Comparison of ENCODE assay signal across 14 cellular contexts in the genomic region with DNA sequence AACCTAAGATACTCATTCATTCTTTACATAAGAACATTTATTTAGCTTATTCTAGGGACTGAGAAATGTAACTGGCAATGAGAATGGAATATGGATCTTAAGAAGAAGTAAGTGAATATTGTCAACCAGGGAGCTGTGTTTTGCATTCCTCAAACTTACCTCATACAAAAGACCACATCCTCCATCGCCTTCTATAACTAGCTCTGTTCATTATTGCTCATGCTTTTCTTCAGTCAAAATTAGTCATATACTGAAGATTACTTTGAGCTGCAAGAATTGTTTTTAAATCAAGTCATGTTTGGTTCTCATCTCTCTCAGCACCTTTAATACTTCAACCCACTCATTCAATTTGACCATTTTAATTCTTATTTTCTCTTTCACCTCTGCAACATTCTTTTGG.
DNase-seq lines count a peak whose midpoint lies in the region; ATAC-seq, FAIRE-seq and TF ChIP-seq lines count a peak whose summit lies in the region.
"Had no signal": no experiment of that assay in that cellular context is flagged by ENCODE, and none has a peak within 500 bp of the region (broad histone marks: within the 10 kb centered on the region; RNA-seq: fewer than 3 reads in every experiment).

No MANE protein-coding gene starts in this region.

- H3K4me2 ChIP-seq in GM23248 (ENCODE audit: unreplicated experiment) = peak overlapping the region; percentile 61
- peak overlapping the region; percentile 51 for H3K4me2 ChIP-seq in SK-N-SH

- DNase-seq in AG04450 (ENCODE audit: low read depth, low spot score) (peak; percentile 32), GM23248 (peak; percentile 87), SK-N-SH (no peak), fibroblast of peridontal ligament (ENCODE audit: extremely low read depth) (peak; percentile 60), T-helper 17 cell (no peak), D721Med (ENCODE audit: insufficient read length, low spot score) (no peak), HK-2 (ENCODE audit: unreplicated experiment) (no peak)
- DNase-seq in CD4-positive, alpha-beta T cell = no peak
- DNase-seq: COR-L47, immature natural killer cell, NCI-H2081, nephron progenitor cell, WERI-Rb-1 had no signal

- H3K27ac ChIP-seq in AG04450 (ENCODE audit: low read depth, low read length) (no peak overlapping the region), GM23248 (peak overlapping the region; percentile 79), SK-N-SH (ENCODE audit: low read depth in 2 of 2, low read length in 1 of 2) (peak overlapping the region; percentile 68 to 94; a peak in 3 of 4 replicates)
- no peak overlapping the region for H3K27ac ChIP-seq in CD4-positive, alpha-beta T cell (ENCODE audit: low read depth, low read length)
- H3K27ac ChIP-seq: WERI-Rb-1 had no signal

- intact Hi-C loops in CD4-positive, alpha-beta T cell (cut with DNase I, micrococcal nuclease) = no loop called here

- no peaks in the 10 kb centered on the region for H4K20me1 ChIP-seq in GM23248 (ENCODE audit: insufficient read depth)
- no peaks in the 10 kb centered on the region for H4K20me1 ChIP-seq in SK-N-SH (ENCODE audit: insufficient read depth)

- H3K79me2 ChIP-seq in GM23248 (ENCODE audit: insufficient read depth) (no peaks in the 10 kb centered on the region), SK-N-SH (ENCODE audit: insufficient read depth) (no peaks in the 10 kb centered on the region)

- H3K36me3 Mint-ChIP-seq in T-helper 17 cell (ENCODE audit: low read depth) = peaks cover 2% of the 10 kb centered on the region
- no peaks in the 10 kb centered on the region for H3K36me3 Mint-ChIP-seq in CD4-positive, alpha-beta T cell (ENCODE audit: low read depth)

- H3K27me3 ChIP-seq in AG04450 (ENCODE audit: control insufficient read depth, insufficient read depth, low read length) = no peaks in the 10 kb centered on the region
- no peaks in the 10 kb centered on the region for H3K27me3 ChIP-seq in GM23248 (replicated peaks; ENCODE audit: insufficient read depth)
- no peaks in the 10 kb centered on the region for H3K27me3 ChIP-seq in SK-N-SH (ENCODE audit: insufficient read depth)
- H3K27me3 ChIP-seq in CD4-positive, alpha-beta T cell (ENCODE audit: control insufficient read depth, insufficient read depth, low read length) = no peaks in the 10 kb centered on the region

- H2AFZ ChIP-seq in GM23248 = no peak overlapping the region
- H2AFZ ChIP-seq in SK-N-SH (ENCODE audit: low read depth) = peak overlapping the region; percentile 61; the same call in 1 of the 2 replicates

- no peak for TF ChIP-seq RAD21 in SK-N-SH (IDR thresholded peaks at IDR 0.05; ENCODE audit: low read length)

- peak in 1 of 2 experiments; percentile 44; a peak in 1 of 4 replicates for TF ChIP-seq EP300 in SK-N-SH (IDR thresholded peaks at IDR 0.05; ENCODE audit: borderline replicate concordance in 1 of 2, low read depth in 1 of 2, low read length in 1 of 2)

- no peak overlapping the region for H3K27ac Mint-ChIP-seq in T-helper 17 cell
- H3K27ac Mint-ChIP-seq in CD4-positive, alpha-beta T cell = no peak overlapping the region
- H3K27ac Mint-ChIP-seq: nephron progenitor cell had no signal

- H3K4me1 ChIP-seq in GM23248 (ENCODE audit: insufficient read depth) = peaks cover 70% of the 10 kb centered on the region
- peaks cover 0 to 52% of the 10 kb centered on the region in 2 experiments; a peak in 3 of 4 replicates for H3K4me1 ChIP-seq in SK-N-SH (ENCODE audit: control insufficient read depth in 1 of 2, insufficient read depth in 2 of 2, low read depth in 1 of 2, low read length in 1 of 2)

- CTCF ChIA-PET in AG04450 (lab: Charles Lee) (no interaction called here), SK-N-SH (lab: Yijun Ruan, JAX) (no interaction called here)
- CTCF ChIA-PET in CD4-positive, alpha-beta T cell (lab: Charles Lee) = no interaction called here

- H3K4me3 Mint-ChIP-seq in T-helper 17 cell = no peak overlapping the region
- H3K4me3 Mint-ChIP-seq in CD4-positive, alpha-beta T cell = no peak overlapping the region
- H3K4me3 Mint-ChIP-seq: immature natural killer cell, nephron progenitor cell had no signal

- H3K27me3 Mint-ChIP-seq in T-helper 17 cell = peaks cover 6% of the 10 kb centered on the region
- no peaks in the 10 kb centered on the region for H3K27me3 Mint-ChIP-seq in CD4-positive, alpha-beta T cell

- no peak for TF ChIP-seq CTCF in AG04450 (IDR thresholded peaks at IDR 0.05; ENCODE audit: low read depth, low read length)
- TF ChIP-seq CTCF in SK-N-SH (IDR thresholded peaks at IDR 0.05) = no peak
- TF ChIP-seq CTCF in CD4-positive, alpha-beta T cell (IDR thresholded peaks at IDR 0.05) = no peak
- no peak for TF ChIP-seq CTCF in D721Med (IDR thresholded peaks at IDR 0.05; ENCODE audit: insufficient read depth, missing control alignments)

- no peaks in the 10 kb centered on the region for H3K9me3 ChIP-seq in AG04450 (ENCODE audit: control insufficient read depth, insufficient read depth, low read length)
- H3K9me3 ChIP-seq in GM23248 (ENCODE audit: low read depth) = no peaks in the 10 kb centered on the region
- H3K9me3 ChIP-seq in SK-N-SH = no peaks in the 10 kb centered on the region
- H3K9me3 ChIP-seq in T-helper 17 cell (ENCODE audit: control insufficient read depth, low read length, poor library complexity, severe bottlenecking) = no peaks in the 10 kb centered on the region
- no peaks in the 10 kb centered on the region for H3K9me3 ChIP-seq in CD4-positive, alpha-beta T cell (ENCODE audit: control insufficient read depth, low read length)

- 0% methylated on average over 1 of the region's 1 CpG for WGBS in GM23248 (ENCODE audit: low coverage in 1 of 2, low lambda C conversion rate in 2 of 2, missing lambda C conversion rate in 2 of 2), 2 experiments
- 8% methylated on average over 1 of the region's 1 CpG for WGBS in SK-N-SH (ENCODE audit: low lambda C conversion rate)

- H3K9me2 ChIP-seq in GM23248 (ENCODE audit: insufficient read depth) = no peaks in the 10 kb centered on the region; the same call in 1 of the 2 replicates
- no peaks in the 10 kb centered on the region for H3K9me2 ChIP-seq in SK-N-SH

- peaks cover 43% of the 10 kb centered on the region for H3F3A ChIP-seq in GM23248 (ENCODE audit: insufficient read depth)
- H3F3A ChIP-seq in SK-N-SH (replicated peaks; ENCODE audit: insufficient read depth) = peaks cover 43% of the 10 kb centered on the region

- H3K36me3 ChIP-seq in GM23248 (ENCODE audit: low read depth) (no peaks in the 10 kb centered on the region), SK-N-SH (replicated peaks in 1 of 2; ENCODE audit: control insufficient read depth in 1 of 2, insufficient read depth in 2 of 2, low read length in 1 of 2) (no peaks in the 10 kb centered on the region)
- H3K36me3 ChIP-seq: WERI-Rb-1 had no signal

- H3K9me3 Mint-ChIP-seq in CD4-positive, alpha-beta T cell = no peaks in the 10 kb centered on the region
- H3K9me3 Mint-ChIP-seq: nephron progenitor cell had no signal

- FAIRE-seq in D721Med (lab: Jason Lieb, UNC) = no peak
- FAIRE-seq: GM12892 had no signal

- H3K4me3 ChIP-seq in AG04450 (ENCODE audit: low read depth, low read length) = no peak overlapping the region
- H3K4me3 ChIP-seq in GM23248 = peak overlapping the region; percentile 37
- no peak overlapping the region; a peak in 1 of 4 replicates for H3K4me3 ChIP-seq in SK-N-SH (ENCODE audit: low read depth in 2 of 2, low read length in 1 of 2)

- H3K9ac ChIP-seq in GM23248 = peak overlapping the region; percentile 37; the same call in 1 of the 2 replicates
- H3K9ac ChIP-seq in SK-N-SH = peak overlapping the region; percentile 61

- no peak for ATAC-seq in T-helper 17 cell
- ATAC-seq in CD4-positive, alpha-beta T cell (ENCODE audit: poor library complexity) = no peak

- peaks cover 2% of the 10 kb centered on the region for H3K4me1 Mint-ChIP-seq in T-helper 17 cell
- H3K4me1 Mint-ChIP-seq in CD4-positive, alpha-beta T cell (ENCODE audit: low read depth) = peaks cover 18% of the 10 kb centered on the region
- H3K4me1 Mint-ChIP-seq: nephron progenitor cell had no signal

- POLR2A ChIA-PET in AG04450 (lab: Yijun Ruan, JAX) = interaction anchor here (0.8 to 1.5 kb wide), 3 partner anchors 10 to 24 kb away, joined by 3 to 6 read pairs (median 3); no protein-coding TSS in a partner anchor
- POLR2A ChIA-PET in SK-N-SH (lab: Yijun Ruan, JAX) = no interaction called here
- POLR2A ChIA-PET in CD4-positive, alpha-beta T cell (lab: Charles Lee) = no interaction called here

- in situ Hi-C loops in GM23248 (cut with MboI) = no loop called here

TF ChIP-seq in SK-N-SH, 30 proteins besides CTCF, POLR2A, EP300 and RAD21 (continues in another document):
- TF ChIP-seq GATA2 (CRISPR knock-in tag; IDR thresholded peaks at IDR 0.05) = no peak
- peak; percentile 25; the same call in 1 of the 2 replicates for TF ChIP-seq POLR2AphosphoS5 (IDR thresholded peaks at IDR 0.05; ENCODE audit: low read depth, low read length)
- TF ChIP-seq FOXM1 (IDR thresholded peaks at IDR 0.05; ENCODE audit: low read depth) = 0 out of 2 replicates have a peak, but pooled peaks have one; percentile 27
- no peak for TF ChIP-seq RFX5 (IDR thresholded peaks at IDR 0.05; ENCODE audit: low read length)
- TF ChIP-seq SMC3 (IDR thresholded peaks at IDR 0.05; ENCODE audit: low read depth, low read length) = no peak
- no peak for TF ChIP-seq RCOR1 (IDR thresholded peaks at IDR 0.05; ENCODE audit: low read length)
- TF ChIP-seq, protein P1, sequence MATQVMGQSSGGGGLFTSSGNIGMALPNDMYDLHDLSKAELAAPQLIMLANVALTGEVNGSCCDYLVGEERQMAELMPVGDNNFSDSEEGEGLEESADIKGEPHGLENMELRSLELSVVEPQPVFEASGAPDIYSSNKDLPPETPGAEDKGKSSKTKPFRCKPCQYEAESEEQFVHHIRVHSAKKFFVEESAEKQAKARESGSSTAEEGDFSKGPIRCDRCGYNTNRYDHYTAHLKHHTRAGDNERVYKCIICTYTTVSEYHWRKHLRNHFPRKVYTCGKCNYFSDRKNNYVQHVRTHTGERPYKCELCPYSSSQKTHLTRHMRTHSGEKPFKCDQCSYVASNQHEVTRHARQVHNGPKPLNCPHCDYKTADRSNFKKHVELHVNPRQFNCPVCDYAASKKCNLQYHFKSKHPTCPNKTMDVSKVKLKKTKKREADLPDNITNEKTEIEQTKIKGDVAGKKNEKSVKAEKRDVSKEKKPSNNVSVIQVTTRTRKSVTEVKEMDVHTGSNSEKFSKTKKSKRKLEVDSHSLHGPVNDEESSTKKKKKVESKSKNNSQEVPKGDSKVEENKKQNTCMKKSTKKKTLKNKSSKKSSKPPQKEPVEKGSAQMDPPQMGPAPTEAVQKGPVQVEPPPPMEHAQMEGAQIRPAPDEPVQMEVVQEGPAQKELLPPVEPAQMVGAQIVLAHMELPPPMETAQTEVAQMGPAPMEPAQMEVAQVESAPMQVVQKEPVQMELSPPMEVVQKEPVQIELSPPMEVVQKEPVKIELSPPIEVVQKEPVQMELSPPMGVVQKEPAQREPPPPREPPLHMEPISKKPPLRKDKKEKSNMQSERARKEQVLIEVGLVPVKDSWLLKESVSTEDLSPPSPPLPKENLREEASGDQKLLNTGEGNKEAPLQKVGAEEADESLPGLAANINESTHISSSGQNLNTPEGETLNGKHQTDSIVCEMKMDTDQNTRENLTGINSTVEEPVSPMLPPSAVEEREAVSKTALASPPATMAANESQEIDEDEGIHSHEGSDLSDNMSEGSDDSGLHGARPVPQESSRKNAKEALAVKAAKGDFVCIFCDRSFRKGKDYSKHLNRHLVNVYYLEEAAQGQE (IDR thresholded peaks at IDR 0.05; ENCODE audit: low read depth, low read length) = no peak

Comparison
In these comparisons a context has a peak if more than half of its experiments do, and no peak if none do; other contexts are left out.
1. DNase-seq: peak in AG04450 (single experiment), GM23248 (single experiment) and fibroblast of peridontal ligament (single experiment); none in SK-N-SH (single experiment), T-helper 17 cell (0 of 3), CD4-positive, alpha-beta T cell (0 of 10), D721Med (single experiment) and HK-2 (single experiment).
2. H3K27ac ChIP-seq: peak in GM23248 (single experiment) and SK-N-SH (2 of 2); none in AG04450 (single experiment) and CD4-positive, alpha-beta T cell (single experiment).